ENCODE assay signal across 1 cellular context in the genomic region with DNA sequence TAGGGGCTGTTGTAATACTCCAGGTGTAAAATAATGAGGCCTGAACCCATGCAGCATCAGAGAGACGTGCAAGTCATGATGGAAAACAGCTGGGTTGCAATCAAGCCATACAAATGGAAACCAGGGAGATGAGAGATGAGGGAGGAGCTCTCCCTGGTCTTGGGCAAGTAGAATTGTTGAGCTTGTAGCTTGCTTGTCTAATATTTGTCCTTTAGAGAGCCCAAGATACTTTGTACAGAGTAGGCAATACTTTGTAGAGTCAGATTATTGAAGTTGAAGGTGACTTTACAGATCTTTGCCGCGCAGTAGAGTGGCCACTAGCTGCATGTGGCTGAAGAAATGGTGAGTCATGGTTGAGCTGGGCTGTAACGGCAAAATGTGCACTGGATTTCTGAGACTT.
TF ChIP-seq lines count a peak whose summit lies in the region.

No MANE protein-coding gene starts in this region.

TF ChIP-seq in K562, 482 proteins besides CTCF, POLR2A, EP300 and RAD21 (continued from another document and continues in another):
- TF ChIP-seq, protein P1, sequence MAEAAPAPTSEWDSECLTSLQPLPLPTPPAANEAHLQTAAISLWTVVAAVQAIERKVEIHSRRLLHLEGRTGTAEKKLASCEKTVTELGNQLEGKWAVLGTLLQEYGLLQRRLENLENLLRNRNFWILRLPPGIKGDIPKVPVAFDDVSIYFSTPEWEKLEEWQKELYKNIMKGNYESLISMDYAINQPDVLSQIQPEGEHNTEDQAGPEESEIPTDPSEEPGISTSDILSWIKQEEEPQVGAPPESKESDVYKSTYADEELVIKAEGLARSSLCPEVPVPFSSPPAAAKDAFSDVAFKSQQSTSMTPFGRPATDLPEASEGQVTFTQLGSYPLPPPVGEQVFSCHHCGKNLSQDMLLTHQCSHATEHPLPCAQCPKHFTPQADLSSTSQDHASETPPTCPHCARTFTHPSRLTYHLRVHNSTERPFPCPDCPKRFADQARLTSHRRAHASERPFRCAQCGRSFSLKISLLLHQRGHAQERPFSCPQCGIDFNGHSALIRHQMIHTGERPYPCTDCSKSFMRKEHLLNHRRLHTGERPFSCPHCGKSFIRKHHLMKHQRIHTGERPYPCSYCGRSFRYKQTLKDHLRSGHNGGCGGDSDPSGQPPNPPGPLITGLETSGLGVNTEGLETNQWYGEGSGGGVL (CRISPR knock-in tag; IDR thresholded peaks at IDR 0.05), result no peak
- TF ChIP-seq BDP1 (IDR thresholded peaks at IDR 0.05; ENCODE audit: insufficient read depth, insufficient read length) (no peak), ETV1 (tag; conservative IDR thresholded peaks at IDR 0.05; ENCODE audit: low read depth) (no peak), SMARCA5 (IDR thresholded peaks at IDR 0.05) (no peak), ZSCAN29 (IDR thresholded peaks at IDR 0.05) (no peak), SIN3A (IDR thresholded peaks at IDR 0.05; ENCODE audit: borderline replicate concordance in 2 of 2, control insufficient read depth in 1 of 2, low read depth in 2 of 2, low read length in 2 of 2) (no peak), NELFE (IDR thresholded peaks at IDR 0.05; ENCODE audit: insufficient read depth, insufficient read length) (no peak), TSC22D4 (tag; IDR thresholded peaks at IDR 0.05) (no peak), EHMT2 (IDR thresholded peaks at IDR 0.05) (peak; percentile 70), KLF1 (tag; IDR thresholded peaks at IDR 0.05) (no peak), PHB2 (IDR thresholded peaks at IDR 0.05; ENCODE audit: low read depth) (no peak), ZKSCAN3 (CRISPR knock-in tag; IDR thresholded peaks at IDR 0.05) (no peak), FOS (IDR thresholded peaks at IDR 0.05; ENCODE audit: extremely low read depth, insufficient read length) (no peak), ZKSCAN8 (CRISPR knock-in tag; IDR thresholded peaks at IDR 0.05) (peak; percentile 29; the same call in 1 of the 2 replicates), ZNF12 (CRISPR knock-in tag; IDR thresholded peaks at IDR 0.05) (no peak), SLC30A9 (CRISPR knock-in tag; IDR thresholded peaks at IDR 0.05) (no peak), NFYB (IDR thresholded peaks at IDR 0.05; ENCODE audit: extremely low read depth, insufficient read length) (no peak), ZNF263 (CRISPR knock-in tag; IDR thresholded peaks at IDR 0.05; ENCODE audit: borderline replicate concordance) (no peak), E2F3 (CRISPR knock-in tag; IDR thresholded peaks at IDR 0.05) (0 out of 2 replicates have a peak, but pooled peaks have one; percentile 8), CXXC5 (CRISPR knock-in tag; IDR thresholded peaks at IDR 0.05) (peak; percentile 24; the same call in 1 of the 2 replicates), CBX2 (IDR thresholded peaks at IDR 0.05; ENCODE audit: insufficient read depth, low read length, poor library complexity, severe bottlenecking) (no peak), YY1 (IDR thresholded peaks at IDR 0.05; ENCODE audit: borderline replicate concordance in 1 of 3, control insufficient read depth in 1 of 3, extremely low read depth in 1 of 3, insufficient read depth in 3 of 3, insufficient read length in 1 of 3, insufficient replicate concordance in 2 of 3, low read depth in 1 of 3, low read length in 2 of 3) (peak in 1 of 3 experiments; percentile 52)
- TF ChIP-seq, protein P2, sequence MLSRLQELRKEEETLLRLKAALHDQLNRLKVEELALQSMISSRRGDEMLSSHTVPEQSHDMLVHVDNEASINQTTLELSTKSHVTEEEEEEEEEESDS (CRISPR knock-in tag; IDR thresholded peaks at IDR 0.05), result no peak
- TF ChIP-seq, protein P3, sequence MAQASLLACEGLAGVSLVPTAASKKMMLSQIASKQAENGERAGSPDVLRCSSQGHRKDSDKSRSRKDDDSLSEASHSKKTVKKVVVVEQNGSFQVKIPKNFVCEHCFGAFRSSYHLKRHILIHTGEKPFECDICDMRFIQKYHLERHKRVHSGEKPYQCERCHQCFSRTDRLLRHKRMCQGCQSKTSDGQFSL (CRISPR knock-in tag; IDR thresholded peaks at IDR 0.05), result no peak
- TF ChIP-seq, protein P3 (tag; IDR thresholded peaks at IDR 0.05), result no peak
- TF ChIP-seq, protein P4, sequence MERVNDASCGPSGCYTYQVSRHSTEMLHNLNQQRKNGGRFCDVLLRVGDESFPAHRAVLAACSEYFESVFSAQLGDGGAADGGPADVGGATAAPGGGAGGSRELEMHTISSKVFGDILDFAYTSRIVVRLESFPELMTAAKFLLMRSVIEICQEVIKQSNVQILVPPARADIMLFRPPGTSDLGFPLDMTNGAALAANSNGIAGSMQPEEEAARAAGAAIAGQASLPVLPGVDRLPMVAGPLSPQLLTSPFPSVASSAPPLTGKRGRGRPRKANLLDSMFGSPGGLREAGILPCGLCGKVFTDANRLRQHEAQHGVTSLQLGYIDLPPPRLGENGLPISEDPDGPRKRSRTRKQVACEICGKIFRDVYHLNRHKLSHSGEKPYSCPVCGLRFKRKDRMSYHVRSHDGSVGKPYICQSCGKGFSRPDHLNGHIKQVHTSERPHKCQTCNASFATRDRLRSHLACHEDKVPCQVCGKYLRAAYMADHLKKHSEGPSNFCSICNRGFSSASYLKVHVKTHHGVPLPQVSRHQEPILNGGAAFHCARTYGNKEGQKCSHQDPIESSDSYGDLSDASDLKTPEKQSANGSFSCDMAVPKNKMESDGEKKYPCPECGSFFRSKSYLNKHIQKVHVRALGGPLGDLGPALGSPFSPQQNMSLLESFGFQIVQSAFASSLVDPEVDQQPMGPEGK (CRISPR knock-in tag; IDR thresholded peaks at IDR 0.05; ENCODE audit: borderline replicate concordance), result no peak
- TF ChIP-seq, protein P5, sequence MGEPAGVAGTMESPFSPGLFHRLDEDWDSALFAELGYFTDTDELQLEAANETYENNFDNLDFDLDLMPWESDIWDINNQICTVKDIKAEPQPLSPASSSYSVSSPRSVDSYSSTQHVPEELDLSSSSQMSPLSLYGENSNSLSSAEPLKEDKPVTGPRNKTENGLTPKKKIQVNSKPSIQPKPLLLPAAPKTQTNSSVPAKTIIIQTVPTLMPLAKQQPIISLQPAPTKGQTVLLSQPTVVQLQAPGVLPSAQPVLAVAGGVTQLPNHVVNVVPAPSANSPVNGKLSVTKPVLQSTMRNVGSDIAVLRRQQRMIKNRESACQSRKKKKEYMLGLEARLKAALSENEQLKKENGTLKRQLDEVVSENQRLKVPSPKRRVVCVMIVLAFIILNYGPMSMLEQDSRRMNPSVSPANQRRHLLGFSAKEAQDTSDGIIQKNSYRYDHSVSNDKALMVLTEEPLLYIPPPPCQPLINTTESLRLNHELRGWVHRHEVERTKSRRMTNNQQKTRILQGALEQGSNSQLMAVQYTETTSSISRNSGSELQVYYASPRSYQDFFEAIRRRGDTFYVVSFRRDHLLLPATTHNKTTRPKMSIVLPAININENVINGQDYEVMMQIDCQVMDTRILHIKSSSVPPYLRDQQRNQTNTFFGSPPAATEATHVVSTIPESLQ (CRISPR knock-in tag; IDR thresholded peaks at IDR 0.05), result no peak
- TF ChIP-seq, protein P6, sequence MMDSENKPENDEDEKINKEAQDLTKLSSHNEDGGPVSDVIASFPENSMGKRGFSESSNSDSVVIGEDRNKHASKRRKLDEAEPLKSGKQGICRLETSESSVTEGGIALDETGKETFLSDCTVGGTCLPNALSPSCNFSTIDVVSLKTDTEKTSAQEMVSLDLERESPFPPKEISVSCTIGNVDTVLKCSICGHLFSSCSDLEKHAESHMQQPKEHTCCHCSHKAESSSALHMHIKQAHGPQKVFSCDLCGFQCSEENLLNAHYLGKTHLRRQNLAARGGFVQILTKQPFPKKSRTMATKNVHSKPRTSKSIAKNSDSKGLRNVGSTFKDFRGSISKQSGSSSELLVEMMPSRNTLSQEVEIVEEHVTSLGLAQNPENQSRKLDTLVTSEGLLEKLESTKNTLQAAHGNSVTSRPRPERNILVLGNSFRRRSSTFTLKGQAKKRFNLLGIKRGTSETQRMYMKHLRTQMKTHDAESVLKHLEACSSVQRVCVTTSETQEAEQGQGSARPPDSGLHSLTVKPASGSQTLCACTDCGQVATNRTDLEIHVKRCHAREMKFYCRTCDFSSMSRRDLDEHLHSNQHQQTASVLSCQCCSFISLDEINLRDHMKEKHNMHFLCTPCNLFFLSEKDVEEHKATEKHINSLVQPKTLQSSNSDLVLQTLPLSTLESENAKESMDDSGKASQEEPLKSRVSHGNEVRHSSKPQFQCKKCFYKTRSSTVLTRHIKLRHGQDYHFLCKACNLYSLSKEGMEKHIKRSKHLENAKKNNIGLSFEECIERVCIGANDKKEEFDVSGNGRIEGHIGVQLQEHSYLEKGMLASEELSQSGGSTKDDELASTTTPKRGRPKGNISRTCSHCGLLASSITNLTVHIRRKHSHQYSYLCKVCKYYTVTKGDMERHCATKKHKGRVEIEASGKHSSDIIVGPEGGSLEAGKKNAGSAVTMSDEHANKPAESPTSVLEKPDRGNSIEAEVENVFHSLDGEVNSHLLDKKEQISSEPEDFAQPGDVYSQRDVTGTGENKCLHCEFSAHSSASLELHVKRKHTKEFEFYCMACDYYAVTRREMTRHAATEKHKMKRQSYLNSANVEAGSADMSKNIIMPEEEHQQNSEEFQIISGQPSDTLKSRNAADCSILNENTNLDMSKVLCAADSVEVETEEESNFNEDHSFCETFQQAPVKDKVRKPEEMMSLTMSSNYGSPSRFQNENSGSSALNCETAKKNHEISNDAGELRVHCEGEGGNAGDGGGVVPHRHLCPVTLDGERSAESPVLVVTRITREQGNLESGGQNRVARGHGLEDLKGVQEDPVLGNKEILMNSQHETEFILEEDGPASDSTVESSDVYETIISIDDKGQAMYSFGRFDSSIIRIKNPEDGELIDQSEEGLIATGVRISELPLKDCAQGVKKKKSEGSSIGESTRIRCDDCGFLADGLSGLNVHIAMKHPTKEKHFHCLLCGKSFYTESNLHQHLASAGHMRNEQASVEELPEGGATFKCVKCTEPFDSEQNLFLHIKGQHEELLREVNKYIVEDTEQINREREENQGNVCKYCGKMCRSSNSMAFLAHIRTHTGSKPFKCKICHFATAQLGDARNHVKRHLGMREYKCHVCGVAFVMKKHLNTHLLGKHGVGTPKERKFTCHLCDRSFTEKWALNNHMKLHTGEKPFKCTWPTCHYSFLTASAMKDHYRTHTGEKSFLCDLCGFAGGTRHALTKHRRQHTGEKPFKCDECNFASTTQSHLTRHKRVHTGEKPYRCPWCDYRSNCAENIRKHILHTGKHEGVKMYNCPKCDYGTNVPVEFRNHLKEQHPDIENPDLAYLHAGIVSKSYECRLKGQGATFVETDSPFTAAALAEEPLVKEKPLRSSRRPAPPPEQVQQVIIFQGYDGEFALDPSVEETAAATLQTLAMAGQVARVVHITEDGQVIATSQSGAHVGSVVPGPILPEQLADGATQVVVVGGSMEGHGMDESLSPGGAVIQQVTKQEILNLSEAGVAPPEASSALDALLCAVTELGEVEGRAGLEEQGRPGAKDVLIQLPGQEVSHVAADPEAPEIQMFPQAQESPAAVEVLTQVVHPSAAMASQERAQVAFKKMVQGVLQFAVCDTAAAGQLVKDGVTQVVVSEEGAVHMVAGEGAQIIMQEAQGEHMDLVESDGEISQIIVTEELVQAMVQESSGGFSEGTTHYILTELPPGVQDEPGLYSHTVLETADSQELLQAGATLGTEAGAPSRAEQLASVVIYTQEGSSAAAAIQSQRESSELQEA (IDR thresholded peaks at IDR 0.05; ENCODE audit: low read depth), result no peak
- TF ChIP-seq, protein P7, sequence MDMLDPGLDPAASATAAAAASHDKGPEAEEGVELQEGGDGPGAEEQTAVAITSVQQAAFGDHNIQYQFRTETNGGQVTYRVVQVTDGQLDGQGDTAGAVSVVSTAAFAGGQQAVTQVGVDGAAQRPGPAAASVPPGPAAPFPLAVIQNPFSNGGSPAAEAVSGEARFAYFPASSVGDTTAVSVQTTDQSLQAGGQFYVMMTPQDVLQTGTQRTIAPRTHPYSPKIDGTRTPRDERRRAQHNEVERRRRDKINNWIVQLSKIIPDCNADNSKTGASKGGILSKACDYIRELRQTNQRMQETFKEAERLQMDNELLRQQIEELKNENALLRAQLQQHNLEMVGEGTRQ (CRISPR knock-in tag; IDR thresholded peaks at IDR 0.05), result no peak
- TF ChIP-seq, protein P8, sequence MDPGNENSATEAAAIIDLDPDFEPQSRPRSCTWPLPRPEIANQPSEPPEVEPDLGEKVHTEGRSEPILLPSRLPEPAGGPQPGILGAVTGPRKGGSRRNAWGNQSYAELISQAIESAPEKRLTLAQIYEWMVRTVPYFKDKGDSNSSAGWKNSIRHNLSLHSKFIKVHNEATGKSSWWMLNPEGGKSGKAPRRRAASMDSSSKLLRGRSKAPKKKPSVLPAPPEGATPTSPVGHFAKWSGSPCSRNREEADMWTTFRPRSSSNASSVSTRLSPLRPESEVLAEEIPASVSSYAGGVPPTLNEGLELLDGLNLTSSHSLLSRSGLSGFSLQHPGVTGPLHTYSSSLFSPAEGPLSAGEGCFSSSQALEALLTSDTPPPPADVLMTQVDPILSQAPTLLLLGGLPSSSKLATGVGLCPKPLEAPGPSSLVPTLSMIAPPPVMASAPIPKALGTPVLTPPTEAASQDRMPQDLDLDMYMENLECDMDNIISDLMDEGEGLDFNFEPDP (CRISPR knock-in tag; IDR thresholded peaks at IDR 0.05), result no peak
- TF ChIP-seq, protein P9, sequence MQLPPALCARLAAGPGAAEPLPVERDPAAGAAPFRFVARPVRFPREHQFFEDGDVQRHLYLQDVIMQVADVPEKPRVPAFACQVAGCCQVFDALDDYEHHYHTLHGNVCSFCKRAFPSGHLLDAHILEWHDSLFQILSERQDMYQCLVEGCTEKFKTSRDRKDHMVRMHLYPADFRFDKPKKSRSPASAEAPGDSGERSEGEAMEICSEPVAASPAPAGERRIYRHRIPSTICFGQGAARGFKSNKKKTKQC (CRISPR knock-in tag; IDR thresholded peaks at IDR 0.05), result no peak
- TF ChIP-seq, protein P10, sequence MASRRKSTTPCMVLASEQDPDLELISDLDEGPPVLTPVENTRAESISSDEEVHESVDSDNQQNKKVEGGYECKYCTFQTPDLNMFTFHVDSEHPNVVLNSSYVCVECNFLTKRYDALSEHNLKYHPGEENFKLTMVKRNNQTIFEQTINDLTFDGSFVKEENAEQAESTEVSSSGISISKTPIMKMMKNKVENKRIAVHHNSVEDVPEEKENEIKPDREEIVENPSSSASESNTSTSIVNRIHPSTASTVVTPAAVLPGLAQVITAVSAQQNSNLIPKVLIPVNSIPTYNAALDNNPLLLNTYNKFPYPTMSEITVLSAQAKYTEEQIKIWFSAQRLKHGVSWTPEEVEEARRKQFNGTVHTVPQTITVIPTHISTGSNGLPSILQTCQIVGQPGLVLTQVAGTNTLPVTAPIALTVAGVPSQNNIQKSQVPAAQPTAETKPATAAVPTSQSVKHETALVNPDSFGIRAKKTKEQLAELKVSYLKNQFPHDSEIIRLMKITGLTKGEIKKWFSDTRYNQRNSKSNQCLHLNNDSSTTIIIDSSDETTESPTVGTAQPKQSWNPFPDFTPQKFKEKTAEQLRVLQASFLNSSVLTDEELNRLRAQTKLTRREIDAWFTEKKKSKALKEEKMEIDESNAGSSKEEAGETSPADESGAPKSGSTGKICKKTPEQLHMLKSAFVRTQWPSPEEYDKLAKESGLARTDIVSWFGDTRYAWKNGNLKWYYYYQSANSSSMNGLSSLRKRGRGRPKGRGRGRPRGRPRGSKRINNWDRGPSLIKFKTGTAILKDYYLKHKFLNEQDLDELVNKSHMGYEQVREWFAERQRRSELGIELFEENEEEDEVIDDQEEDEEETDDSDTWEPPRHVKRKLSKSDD (conservative IDR thresholded peaks at IDR 0.05; ENCODE audit: low read length), result no peak
